1 cellular context compared by ENCODE assay signal in the genomic region with DNA sequence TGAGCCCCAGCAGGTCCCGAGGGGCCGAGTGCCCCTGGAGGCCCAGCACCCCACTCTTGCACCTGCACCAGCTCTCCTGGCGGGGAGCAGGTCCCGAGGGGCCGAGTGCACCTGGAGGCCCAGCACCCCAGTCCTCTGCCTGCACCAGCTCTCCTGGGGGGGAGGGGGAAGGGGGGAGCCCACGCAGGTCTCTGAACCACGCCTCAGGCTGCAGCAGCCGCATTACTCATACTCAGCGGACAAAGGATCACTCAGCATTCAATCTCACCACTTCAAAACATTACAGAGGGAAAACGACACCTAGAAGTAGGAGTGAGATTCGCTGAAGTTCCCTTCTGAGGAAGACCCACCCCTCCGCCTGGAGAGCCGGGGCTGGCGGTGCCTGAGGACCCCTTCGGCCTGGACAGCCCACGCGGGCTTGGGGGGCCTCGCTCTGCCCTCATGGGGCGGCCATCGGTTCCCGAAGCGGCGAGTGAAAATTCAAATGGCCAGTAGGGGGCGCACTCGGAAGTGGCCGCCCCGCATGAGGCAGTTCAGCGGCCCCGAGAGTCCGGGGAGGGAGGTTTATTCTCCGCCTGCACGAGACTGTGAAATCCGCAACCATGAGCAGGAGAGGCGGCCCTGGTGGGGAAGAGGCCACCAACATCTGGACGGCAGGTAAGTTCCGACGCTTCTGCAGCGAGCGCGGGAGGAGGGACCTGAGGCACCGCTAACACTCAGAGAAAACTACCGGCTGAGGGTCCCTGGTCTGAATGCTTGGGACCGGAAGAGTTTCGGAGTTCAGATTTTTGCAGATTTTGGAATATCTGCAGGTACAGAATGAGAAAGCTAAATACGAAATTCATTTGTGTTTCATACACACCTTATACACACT.
TF ChIP-seq lines count a peak whose summit lies in the region.

No MANE protein-coding gene starts in this region.

TF ChIP-seq in GM12878, 131 proteins besides CTCF, POLR2A, EP300 and RAD21 (continued from another document and continues in another):
- TF ChIP-seq, protein P1, sequence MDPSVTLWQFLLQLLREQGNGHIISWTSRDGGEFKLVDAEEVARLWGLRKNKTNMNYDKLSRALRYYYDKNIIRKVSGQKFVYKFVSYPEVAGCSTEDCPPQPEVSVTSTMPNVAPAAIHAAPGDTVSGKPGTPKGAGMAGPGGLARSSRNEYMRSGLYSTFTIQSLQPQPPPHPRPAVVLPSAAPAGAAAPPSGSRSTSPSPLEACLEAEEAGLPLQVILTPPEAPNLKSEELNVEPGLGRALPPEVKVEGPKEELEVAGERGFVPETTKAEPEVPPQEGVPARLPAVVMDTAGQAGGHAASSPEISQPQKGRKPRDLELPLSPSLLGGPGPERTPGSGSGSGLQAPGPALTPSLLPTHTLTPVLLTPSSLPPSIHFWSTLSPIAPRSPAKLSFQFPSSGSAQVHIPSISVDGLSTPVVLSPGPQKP (IDR thresholded peaks at IDR 0.05; ENCODE audit: low read depth, low read length): no peak
- no peak for TF ChIP-seq CBFB (IDR thresholded peaks at IDR 0.05; ENCODE audit: low read depth)
- peak; percentile 89; the same call in 1 of the 2 replicates for TF ChIP-seq RB1 (IDR thresholded peaks at IDR 0.05; ENCODE audit: borderline replicate concordance)
- no peak for TF ChIP-seq HCFC1 (IDR thresholded peaks at IDR 0.05; ENCODE audit: low read length)
- peak; percentile 44; the same call in 1 of the 2 replicates for TF ChIP-seq NR2F1 (conservative IDR thresholded peaks at IDR 0.05)
- TF ChIP-seq ZNF274 (IDR thresholded peaks at IDR 0.05; ENCODE audit: insufficient read depth, insufficient read length): no peak
- TF ChIP-seq TAF1 (IDR thresholded peaks at IDR 0.05; ENCODE audit: borderline replicate concordance, low read depth, low read length): 0 out of 2 replicates have a peak, but pooled peaks have one; percentile 33
- TF ChIP-seq CREM (IDR thresholded peaks at IDR 0.05; ENCODE audit: low read depth): no peak
- TF ChIP-seq POU2F2 (IDR thresholded peaks at IDR 0.05; ENCODE audit: borderline replicate concordance, low read depth, low read length): no peak; the same call in 2 of the 3 replicates
- TF ChIP-seq RFX5 (IDR thresholded peaks at IDR 0.05; ENCODE audit: low read depth, low read length): no peak
- peak; percentile 99 for TF ChIP-seq MEF2B (IDR thresholded peaks at IDR 0.05; ENCODE audit: partially characterized antibody, poor library complexity, severe bottlenecking)
- TF ChIP-seq, protein P2, sequence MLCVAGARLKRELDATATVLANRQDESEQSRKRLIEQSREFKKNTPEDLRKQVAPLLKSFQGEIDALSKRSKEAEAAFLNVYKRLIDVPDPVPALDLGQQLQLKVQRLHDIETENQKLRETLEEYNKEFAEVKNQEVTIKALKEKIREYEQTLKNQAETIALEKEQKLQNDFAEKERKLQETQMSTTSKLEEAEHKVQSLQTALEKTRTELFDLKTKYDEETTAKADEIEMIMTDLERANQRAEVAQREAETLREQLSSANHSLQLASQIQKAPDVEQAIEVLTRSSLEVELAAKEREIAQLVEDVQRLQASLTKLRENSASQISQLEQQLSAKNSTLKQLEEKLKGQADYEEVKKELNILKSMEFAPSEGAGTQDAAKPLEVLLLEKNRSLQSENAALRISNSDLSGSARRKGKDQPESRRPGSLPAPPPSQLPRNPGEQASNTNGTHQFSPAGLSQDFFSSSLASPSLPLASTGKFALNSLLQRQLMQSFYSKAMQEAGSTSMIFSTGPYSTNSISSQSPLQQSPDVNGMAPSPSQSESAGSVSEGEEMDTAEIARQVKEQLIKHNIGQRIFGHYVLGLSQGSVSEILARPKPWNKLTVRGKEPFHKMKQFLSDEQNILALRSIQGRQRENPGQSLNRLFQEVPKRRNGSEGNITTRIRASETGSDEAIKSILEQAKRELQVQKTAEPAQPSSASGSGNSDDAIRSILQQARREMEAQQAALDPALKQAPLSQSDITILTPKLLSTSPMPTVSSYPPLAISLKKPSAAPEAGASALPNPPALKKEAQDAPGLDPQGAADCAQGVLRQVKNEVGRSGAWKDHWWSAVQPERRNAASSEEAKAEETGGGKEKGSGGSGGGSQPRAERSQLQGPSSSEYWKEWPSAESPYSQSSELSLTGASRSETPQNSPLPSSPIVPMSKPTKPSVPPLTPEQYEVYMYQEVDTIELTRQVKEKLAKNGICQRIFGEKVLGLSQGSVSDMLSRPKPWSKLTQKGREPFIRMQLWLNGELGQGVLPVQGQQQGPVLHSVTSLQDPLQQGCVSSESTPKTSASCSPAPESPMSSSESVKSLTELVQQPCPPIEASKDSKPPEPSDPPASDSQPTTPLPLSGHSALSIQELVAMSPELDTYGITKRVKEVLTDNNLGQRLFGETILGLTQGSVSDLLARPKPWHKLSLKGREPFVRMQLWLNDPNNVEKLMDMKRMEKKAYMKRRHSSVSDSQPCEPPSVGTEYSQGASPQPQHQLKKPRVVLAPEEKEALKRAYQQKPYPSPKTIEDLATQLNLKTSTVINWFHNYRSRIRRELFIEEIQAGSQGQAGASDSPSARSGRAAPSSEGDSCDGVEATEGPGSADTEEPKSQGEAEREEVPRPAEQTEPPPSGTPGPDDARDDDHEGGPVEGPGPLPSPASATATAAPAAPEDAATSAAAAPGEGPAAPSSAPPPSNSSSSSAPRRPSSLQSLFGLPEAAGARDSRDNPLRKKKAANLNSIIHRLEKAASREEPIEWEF (IDR thresholded peaks at IDR 0.05; ENCODE audit: insufficient replicate concordance, low read depth, low read length): peak; percentile 69
- TF ChIP-seq POLR2AphosphoS5 (IDR thresholded peaks at IDR 0.05; ENCODE audit: low read length): peak; percentile 44; the same call in 1 of the 2 replicates
- peak; percentile 67 for TF ChIP-seq IKZF1 (conservative IDR thresholded peaks at IDR 0.05)
- TF ChIP-seq EGR1 (IDR thresholded peaks at IDR 0.05; ENCODE audit: borderline replicate concordance in 1 of 2, low read depth in 2 of 2, low read length in 2 of 2): peak in 1 of 2 experiments; percentile 63; a peak in 1 of 3 replicates
- TF ChIP-seq TCF7 (IDR thresholded peaks at IDR 0.05; ENCODE audit: borderline replicate concordance): peak; percentile 72
- no peak for TF ChIP-seq MYB (IDR thresholded peaks at IDR 0.05; ENCODE audit: borderline replicate concordance, low read depth, low read length)
- peak; percentile 92 to 96 for TF ChIP-seq BHLHE40 (IDR thresholded peaks at IDR 0.05; ENCODE audit: borderline replicate concordance in 1 of 2, low read depth in 2 of 2, low read length in 1 of 2)
- TF ChIP-seq, protein P3, sequence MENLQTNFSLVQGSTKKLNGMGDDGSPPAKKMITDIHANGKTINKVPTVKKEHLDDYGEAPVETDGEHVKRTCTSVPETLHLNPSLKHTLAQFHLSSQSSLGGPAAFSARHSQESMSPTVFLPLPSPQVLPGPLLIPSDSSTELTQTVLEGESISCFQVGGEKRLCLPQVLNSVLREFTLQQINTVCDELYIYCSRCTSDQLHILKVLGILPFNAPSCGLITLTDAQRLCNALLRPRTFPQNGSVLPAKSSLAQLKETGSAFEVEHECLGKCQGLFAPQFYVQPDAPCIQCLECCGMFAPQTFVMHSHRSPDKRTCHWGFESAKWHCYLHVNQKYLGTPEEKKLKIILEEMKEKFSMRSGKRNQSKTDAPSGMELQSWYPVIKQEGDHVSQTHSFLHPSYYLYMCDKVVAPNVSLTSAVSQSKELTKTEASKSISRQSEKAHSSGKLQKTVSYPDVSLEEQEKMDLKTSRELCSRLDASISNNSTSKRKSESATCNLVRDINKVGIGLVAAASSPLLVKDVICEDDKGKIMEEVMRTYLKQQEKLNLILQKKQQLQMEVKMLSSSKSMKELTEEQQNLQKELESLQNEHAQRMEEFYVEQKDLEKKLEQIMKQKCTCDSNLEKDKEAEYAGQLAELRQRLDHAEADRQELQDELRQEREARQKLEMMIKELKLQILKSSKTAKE (IDR thresholded peaks at IDR 0.05; ENCODE audit: low read depth, poor library complexity, severe bottlenecking): peak; percentile 10
- TF ChIP-seq, protein P4, sequence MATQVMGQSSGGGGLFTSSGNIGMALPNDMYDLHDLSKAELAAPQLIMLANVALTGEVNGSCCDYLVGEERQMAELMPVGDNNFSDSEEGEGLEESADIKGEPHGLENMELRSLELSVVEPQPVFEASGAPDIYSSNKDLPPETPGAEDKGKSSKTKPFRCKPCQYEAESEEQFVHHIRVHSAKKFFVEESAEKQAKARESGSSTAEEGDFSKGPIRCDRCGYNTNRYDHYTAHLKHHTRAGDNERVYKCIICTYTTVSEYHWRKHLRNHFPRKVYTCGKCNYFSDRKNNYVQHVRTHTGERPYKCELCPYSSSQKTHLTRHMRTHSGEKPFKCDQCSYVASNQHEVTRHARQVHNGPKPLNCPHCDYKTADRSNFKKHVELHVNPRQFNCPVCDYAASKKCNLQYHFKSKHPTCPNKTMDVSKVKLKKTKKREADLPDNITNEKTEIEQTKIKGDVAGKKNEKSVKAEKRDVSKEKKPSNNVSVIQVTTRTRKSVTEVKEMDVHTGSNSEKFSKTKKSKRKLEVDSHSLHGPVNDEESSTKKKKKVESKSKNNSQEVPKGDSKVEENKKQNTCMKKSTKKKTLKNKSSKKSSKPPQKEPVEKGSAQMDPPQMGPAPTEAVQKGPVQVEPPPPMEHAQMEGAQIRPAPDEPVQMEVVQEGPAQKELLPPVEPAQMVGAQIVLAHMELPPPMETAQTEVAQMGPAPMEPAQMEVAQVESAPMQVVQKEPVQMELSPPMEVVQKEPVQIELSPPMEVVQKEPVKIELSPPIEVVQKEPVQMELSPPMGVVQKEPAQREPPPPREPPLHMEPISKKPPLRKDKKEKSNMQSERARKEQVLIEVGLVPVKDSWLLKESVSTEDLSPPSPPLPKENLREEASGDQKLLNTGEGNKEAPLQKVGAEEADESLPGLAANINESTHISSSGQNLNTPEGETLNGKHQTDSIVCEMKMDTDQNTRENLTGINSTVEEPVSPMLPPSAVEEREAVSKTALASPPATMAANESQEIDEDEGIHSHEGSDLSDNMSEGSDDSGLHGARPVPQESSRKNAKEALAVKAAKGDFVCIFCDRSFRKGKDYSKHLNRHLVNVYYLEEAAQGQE (IDR thresholded peaks at IDR 0.05; ENCODE audit: low read depth, low read length): no peak
- TF ChIP-seq, protein P5, sequence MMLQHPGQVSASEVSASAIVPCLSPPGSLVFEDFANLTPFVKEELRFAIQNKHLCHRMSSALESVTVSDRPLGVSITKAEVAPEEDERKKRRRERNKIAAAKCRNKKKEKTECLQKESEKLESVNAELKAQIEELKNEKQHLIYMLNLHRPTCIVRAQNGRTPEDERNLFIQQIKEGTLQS (IDR thresholded peaks at IDR 0.05; ENCODE audit: borderline replicate concordance, extremely low read depth, low read depth, low read length): no peak
- TF ChIP-seq NR2C2 (IDR thresholded peaks at IDR 0.05; ENCODE audit: borderline replicate concordance, control insufficient read depth, insufficient read length, low read depth): no peak
- peak; percentile 76 for TF ChIP-seq BACH1 (IDR thresholded peaks at IDR 0.05; ENCODE audit: borderline replicate concordance)
- TF ChIP-seq NFIC (IDR thresholded peaks at IDR 0.05; ENCODE audit: low read depth, low read length): peak; percentile 60; the same call in 1 of the 2 replicates
- TF ChIP-seq, protein P6, sequence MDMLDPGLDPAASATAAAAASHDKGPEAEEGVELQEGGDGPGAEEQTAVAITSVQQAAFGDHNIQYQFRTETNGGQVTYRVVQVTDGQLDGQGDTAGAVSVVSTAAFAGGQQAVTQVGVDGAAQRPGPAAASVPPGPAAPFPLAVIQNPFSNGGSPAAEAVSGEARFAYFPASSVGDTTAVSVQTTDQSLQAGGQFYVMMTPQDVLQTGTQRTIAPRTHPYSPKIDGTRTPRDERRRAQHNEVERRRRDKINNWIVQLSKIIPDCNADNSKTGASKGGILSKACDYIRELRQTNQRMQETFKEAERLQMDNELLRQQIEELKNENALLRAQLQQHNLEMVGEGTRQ (IDR thresholded peaks at IDR 0.05; ENCODE audit: borderline replicate concordance, low read depth, low read length): no peak
- no peak for TF ChIP-seq IRF4 (IDR thresholded peaks at IDR 0.05; ENCODE audit: low read depth, low read length)
- TF ChIP-seq TARDBP (IDR thresholded peaks at IDR 0.05; ENCODE audit: borderline replicate concordance): no peak
- TF ChIP-seq RELA (IDR thresholded peaks at IDR 0.05; ENCODE audit: borderline replicate concordance, partially characterized antibody): no peak
- TF ChIP-seq, protein P7, sequence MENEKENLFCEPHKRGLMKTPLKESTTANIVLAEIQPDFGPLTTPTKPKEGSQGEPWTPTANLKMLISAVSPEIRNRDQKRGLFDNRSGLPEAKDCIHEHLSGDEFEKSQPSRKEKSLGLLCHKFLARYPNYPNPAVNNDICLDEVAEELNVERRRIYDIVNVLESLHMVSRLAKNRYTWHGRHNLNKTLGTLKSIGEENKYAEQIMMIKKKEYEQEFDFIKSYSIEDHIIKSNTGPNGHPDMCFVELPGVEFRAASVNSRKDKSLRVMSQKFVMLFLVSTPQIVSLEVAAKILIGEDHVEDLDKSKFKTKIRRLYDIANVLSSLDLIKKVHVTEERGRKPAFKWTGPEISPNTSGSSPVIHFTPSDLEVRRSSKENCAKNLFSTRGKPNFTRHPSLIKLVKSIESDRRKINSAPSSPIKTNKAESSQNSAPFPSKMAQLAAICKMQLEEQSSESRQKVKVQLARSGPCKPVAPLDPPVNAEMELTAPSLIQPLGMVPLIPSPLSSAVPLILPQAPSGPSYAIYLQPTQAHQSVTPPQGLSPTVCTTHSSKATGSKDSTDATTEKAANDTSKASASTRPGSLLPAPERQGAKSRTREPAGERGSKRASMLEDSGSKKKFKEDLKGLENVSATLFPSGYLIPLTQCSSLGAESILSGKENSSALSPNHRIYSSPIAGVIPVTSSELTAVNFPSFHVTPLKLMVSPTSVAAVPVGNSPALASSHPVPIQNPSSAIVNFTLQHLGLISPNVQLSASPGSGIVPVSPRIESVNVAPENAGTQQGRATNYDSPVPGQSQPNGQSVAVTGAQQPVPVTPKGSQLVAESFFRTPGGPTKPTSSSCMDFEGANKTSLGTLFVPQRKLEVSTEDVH (IDR thresholded peaks at IDR 0.05; ENCODE audit: low read depth, partially characterized antibody): no peak
- 0 out of 2 replicates have a peak, but pooled peaks have one; percentile 56 for TF ChIP-seq LARP7 (IDR thresholded peaks at IDR 0.05)
- TF ChIP-seq STAT1 (conservative IDR thresholded peaks at IDR 0.05): no peak
- TF ChIP-seq PAX8 (IDR thresholded peaks at IDR 0.05): no peak
- peak; percentile 47; the same call in 1 of the 2 replicates for TF ChIP-seq RUNX3 (IDR thresholded peaks at IDR 0.05; ENCODE audit: low read length)
- TF ChIP-seq SPI1 (IDR thresholded peaks at IDR 0.05; ENCODE audit: borderline replicate concordance, insufficient read depth, low read depth, low read length): no peak
- TF ChIP-seq EED (IDR thresholded peaks at IDR 0.05; ENCODE audit: low read depth): peak; percentile 42; the same call in 1 of the 2 replicates
- peak; percentile 92 for TF ChIP-seq GATAD2B (conservative IDR thresholded peaks at IDR 0.05; ENCODE audit: low read depth)
- TF ChIP-seq, protein P8, sequence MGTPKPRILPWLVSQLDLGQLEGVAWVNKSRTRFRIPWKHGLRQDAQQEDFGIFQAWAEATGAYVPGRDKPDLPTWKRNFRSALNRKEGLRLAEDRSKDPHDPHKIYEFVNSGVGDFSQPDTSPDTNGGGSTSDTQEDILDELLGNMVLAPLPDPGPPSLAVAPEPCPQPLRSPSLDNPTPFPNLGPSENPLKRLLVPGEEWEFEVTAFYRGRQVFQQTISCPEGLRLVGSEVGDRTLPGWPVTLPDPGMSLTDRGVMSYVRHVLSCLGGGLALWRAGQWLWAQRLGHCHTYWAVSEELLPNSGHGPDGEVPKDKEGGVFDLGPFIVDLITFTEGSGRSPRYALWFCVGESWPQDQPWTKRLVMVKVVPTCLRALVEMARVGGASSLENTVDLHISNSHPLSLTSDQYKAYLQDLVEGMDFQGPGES (IDR thresholded peaks at IDR 0.05): no peak
- TF ChIP-seq STAT3 (IDR thresholded peaks at IDR 0.05; ENCODE audit: low read depth, low read length): no peak
- peak; percentile 62 for TF ChIP-seq ATF7 (IDR thresholded peaks at IDR 0.05; ENCODE audit: low read depth)
- no peak for TF ChIP-seq POLR2AphosphoS2 (IDR thresholded peaks at IDR 0.05; ENCODE audit: low read depth, low read length)
